Comparison of ENCODE assay signal across 27 cellular contexts in the genomic region with DNA sequence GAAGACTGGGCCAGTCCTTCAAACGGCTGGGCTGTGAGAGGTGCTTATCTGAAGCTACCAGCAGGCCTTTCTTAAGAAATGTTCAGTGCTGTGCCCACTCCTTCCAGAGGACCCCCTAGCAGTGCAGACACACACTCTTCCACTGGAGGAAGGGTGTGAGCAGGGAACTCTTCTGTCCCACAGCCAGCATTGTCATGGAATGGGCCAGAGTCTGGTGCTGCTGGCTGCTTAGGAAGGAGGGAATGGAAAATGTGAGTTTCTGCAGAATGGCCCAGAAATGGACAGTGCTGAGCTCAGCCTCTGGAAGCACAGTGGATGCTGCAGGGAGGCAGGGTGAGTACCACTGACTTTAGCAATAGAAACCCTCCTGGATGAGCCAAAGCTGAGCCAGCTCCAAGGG.
"Had no signal": no experiment of that assay in that cellular context is flagged by ENCODE, and none has a peak within 500 bp of the region (broad histone marks: within the 10 kb centered on the region; RNA-seq: fewer than 3 reads in every experiment).

No MANE protein-coding gene starts in this region.

- H3K4me1 ChIP-seq: breast epithelium, colonic mucosa, prostate gland had no signal

- H3K9me3 ChIP-seq: breast epithelium, colonic mucosa, neutrophil, ovary, prostate gland had no signal

- ATAC-seq: activated CD8-positive, alpha-beta memory T cell treated with anti-CD3 and anti-CD28 coated beads, Interleukin-2, amount 10 ng/mL, durations not matched to agents 7 days and 5 days; activated CD8-positive, alpha-beta T cell treated with anti-CD3 and anti-CD28 coated beads, Interleukin-2, amount 10 ng/mL, durations not matched to agents 7 days and 5 days; activated naive CD8-positive, alpha-beta T cell treated with anti-CD3 and anti-CD28 coated beads, Interleukin-2, amount 50 U/mL, for 24 hours; gastroesophageal sphincter; stimulated activated effector memory CD8-positive, alpha-beta T cell treated with anti-CD3 and anti-CD28 coated beads, Interleukin-12 subunit alpha, Interleukin-12 subunit beta, amount 100 ng/mL, for 72 hours; stimulated activated naive CD8-positive, alpha-beta T cell treated with anti-CD3 and anti-CD28 coated beads, Interleukin-15, amount 100 ng/mL, for 72 hours; T-cell had no signal

- H3K4me3 Mint-ChIP-seq: activated B cell treated with CpG ODN at 0.5 μM for 24 hours; activated CD8-positive, alpha-beta memory T cell treated with anti-CD3 and anti-CD28 coated beads, Interleukin-2, amount 10 ng/mL, durations not matched to agents 7 days and 5 days; activated CD8-positive, alpha-beta T cell treated with anti-CD3 and anti-CD28 coated beads, Interleukin-2, amount 10 ng/mL, durations not matched to agents 7 days and 5 days; activated naive CD4-positive, alpha-beta T cell treated with anti-CD3 and anti-CD28 coated beads, Interleukin-2, amount 50 U/mL, for 24 hours; activated naive CD8-positive, alpha-beta T cell treated with anti-CD3 and anti-CD28 coated beads, Interleukin-2, amount 50 U/mL, for 24 hours; immature natural killer cell; nephron progenitor cell; stimulated activated effector memory CD8-positive, alpha-beta T cell treated with anti-CD3 and anti-CD28 coated beads, Interleukin-12 subunit alpha, Interleukin-12 subunit beta, amount 100 ng/mL, for 72 hours; stimulated activated naive CD8-positive, alpha-beta T cell treated with anti-CD3 and anti-CD28 coated beads, Interleukin-15, amount 100 ng/mL, for 72 hours; T-cell; type B pancreatic cell had no signal

- H3K27ac Mint-ChIP-seq: activated B cell treated with CpG ODN at 0.5 μM for 24 hours; activated CD8-positive, alpha-beta memory T cell treated with anti-CD3 and anti-CD28 coated beads, Interleukin-2, amount 10 ng/mL, durations not matched to agents 7 days and 5 days; activated CD8-positive, alpha-beta T cell treated with anti-CD3 and anti-CD28 coated beads, Interleukin-2, amount 10 ng/mL, durations not matched to agents 7 days and 5 days; activated naive CD4-positive, alpha-beta T cell treated with anti-CD3 and anti-CD28 coated beads, Interleukin-2, amount 50 U/mL, for 24 hours; activated naive CD8-positive, alpha-beta T cell treated with anti-CD3 and anti-CD28 coated beads, Interleukin-2, amount 50 U/mL, for 24 hours; activated T-helper 2 cell treated with anti-CD3 and anti-CD28 coated beads, Interferon-gamma antibody, Interleukin-2, Interleukin-4, amounts not matched to agents 10 μg/mL and 5 μg/mL and 100 μg/mL, durations not matched to agents 14 hours and 24 hours and 36 hours; nephron progenitor cell; stimulated activated effector memory CD8-positive, alpha-beta T cell treated with anti-CD3 and anti-CD28 coated beads, Interleukin-12 subunit alpha, Interleukin-12 subunit beta, amount 100 ng/mL, for 72 hours; stimulated activated naive CD8-positive, alpha-beta T cell treated with anti-CD3 and anti-CD28 coated beads, Interleukin-15, amount 100 ng/mL, for 72 hours; T-cell; type B pancreatic cell had no signal

- H3K9me3 Mint-ChIP-seq: activated naive CD4-positive, alpha-beta T cell treated with anti-CD3 and anti-CD28 coated beads, Interleukin-2, amount 50 U/mL, for 24 hours; immature natural killer cell had no signal

- H3K36me3 ChIP-seq: breast epithelium, colonic mucosa, gastroesophageal sphincter, ovary, prostate gland had no signal

- H3K27me3 ChIP-seq: breast epithelium, colonic mucosa, gastroesophageal sphincter, neutrophil, ovary had no signal

- H3K27ac ChIP-seq: breast epithelium, colonic mucosa, gastroesophageal sphincter, neutrophil, ovary, prostate gland had no signal

- DNase-seq: activated B cell treated with CpG ODN at 0.5 μM for 24 hours; activated CD4-positive, alpha-beta T cell treated with anti-CD3 and anti-CD28 coated beads, Interleukin-2, amount 50 U/mL, for 1 hour; activated CD8-positive, alpha-beta memory T cell treated with anti-CD3 and anti-CD28 coated beads, Interleukin-2, amount 10 ng/mL, durations not matched to agents 7 days and 5 days; activated CD8-positive, alpha-beta T cell treated with anti-CD3 and anti-CD28 coated beads, Interleukin-2, amount 10 ng/mL, durations not matched to agents 7 days and 5 days; activated naive CD8-positive, alpha-beta T cell treated with anti-CD3 and anti-CD28 coated beads, Interleukin-2, amount 50 U/mL, for 24 hours; activated T-cell treated with anti-CD3 and anti-CD28 coated beads, Interleukin-2, amount 50 U/mL, for 48 hours; amygdala; colonic mucosa; hypothalamus; immature natural killer cell; mammary epithelial cell; nephron progenitor cell; ovary; retina; stimulated activated CD4-positive, alpha-beta T cell treated with anti-CD3 and anti-CD28 coated beads, Interleukin-12 subunit alpha, Interleukin-12 subunit beta, amount 100 ng/mL, for 4 hours; stimulated activated CD4-positive, alpha-beta T cell treated with anti-CD3 and anti-CD28 coated beads, Interleukin-4, amount 100 ng/mL, for 24 hours; stimulated activated naive CD8-positive, alpha-beta T cell treated with anti-CD3 and anti-CD28 coated beads, Interleukin-15, amount 100 ng/mL, for 72 hours; substantia nigra; T-cell had no signal

- H3K27me3 Mint-ChIP-seq: activated B cell treated with CpG ODN at 0.5 μM for 24 hours; activated CD8-positive, alpha-beta memory T cell treated with anti-CD3 and anti-CD28 coated beads, Interleukin-2, amount 10 ng/mL, durations not matched to agents 7 days and 5 days; activated naive CD4-positive, alpha-beta T cell treated with anti-CD3 and anti-CD28 coated beads, Interleukin-2, amount 50 U/mL, for 24 hours; activated naive CD8-positive, alpha-beta T cell treated with anti-CD3 and anti-CD28 coated beads, Interleukin-2, amount 50 U/mL, for 24 hours; stimulated activated naive CD8-positive, alpha-beta T cell treated with anti-CD3 and anti-CD28 coated beads, Interleukin-15, amount 100 ng/mL, for 72 hours; T-cell; type B pancreatic cell had no signal

- H3K4me1 Mint-ChIP-seq: activated B cell treated with CpG ODN at 0.5 μM for 24 hours; activated naive CD4-positive, alpha-beta T cell treated with anti-CD3 and anti-CD28 coated beads, Interleukin-2, amount 50 U/mL, for 24 hours; activated naive CD8-positive, alpha-beta T cell treated with anti-CD3 and anti-CD28 coated beads, Interleukin-2, amount 50 U/mL, for 24 hours; stimulated activated naive CD8-positive, alpha-beta T cell treated with anti-CD3 and anti-CD28 coated beads, Interleukin-15, amount 100 ng/mL, for 72 hours; T-cell had no signal

- H3K4me3 ChIP-seq: breast epithelium, colonic mucosa, gastroesophageal sphincter, ovary, prostate gland had no signal
